15 cellular contexts compared by ENCODE assay signal in genomic region chr9:20226345-20226744, GRCh38.
A peak's percentile ranks its signal among the peaks of the same experiment; 100 is the strongest.
DNase-seq lines count a peak whose midpoint lies in the region; ATAC-seq and TF ChIP-seq lines count a peak whose summit lies in the region.
"Had no signal": no experiment of that assay in that cellular context is flagged by ENCODE, and none has a peak within 500 bp of the region (broad histone marks: within the 10 kb centered on the region; RNA-seq: fewer than 3 reads in every experiment).

No MANE protein-coding gene starts in this region.

- H3K4me1 Mint-ChIP-seq in stimulated activated naive CD8-positive, alpha-beta T cell treated with anti-CD3 and anti-CD28 coated beads, Interleukin-15, amount 100 ng/mL, for 72 hours: peaks cover 53% of the 10 kb centered on the region

- peaks cover 13 to 17% of the 10 kb centered on the region in 2 donors for H3K9me3 Mint-ChIP-seq in stimulated activated naive CD8-positive, alpha-beta T cell treated with anti-CD3 and anti-CD28 coated beads, Interleukin-15, amount 100 ng/mL, for 72 hours

- ATAC-seq in stimulated activated naive CD8-positive, alpha-beta T cell treated with anti-CD3 and anti-CD28 coated beads, Interleukin-15, amount 100 ng/mL, for 72 hours: peak; percentile 50
- ATAC-seq in stimulated activated naive CD8-positive, alpha-beta T cell treated with anti-CD3 and anti-CD28 coated beads, Interleukin-15, Interleukin-2, amounts not matched to agents 100 U/mL and 50 U/mL, for 24 hours: no peak
- ATAC-seq: GM12878, Right ventricle myocardium inferior had no signal

- no peaks in the 10 kb centered on the region for H3K27me3 Mint-ChIP-seq in stimulated activated naive CD8-positive, alpha-beta T cell treated with anti-CD3 and anti-CD28 coated beads, Interleukin-15, amount 100 ng/mL, for 72 hours

- H3K27ac Mint-ChIP-seq in stimulated activated naive CD8-positive, alpha-beta T cell treated with anti-CD3 and anti-CD28 coated beads, Interleukin-15, amount 100 ng/mL, for 72 hours: no peak overlapping the region
- H3K27ac Mint-ChIP-seq: B cell had no signal

- peak overlapping the region; percentile 52 for H3K4me3 ChIP-seq in WI38 (ENCODE audit: low read depth, low read length)
- H3K4me3 ChIP-seq: GM12878 had no signal

- H3K4me3 Mint-ChIP-seq in stimulated activated naive CD8-positive, alpha-beta T cell treated with anti-CD3 and anti-CD28 coated beads, Interleukin-15, amount 100 ng/mL, for 72 hours: peak overlapping the region in 1 of 2 donors; percentile 20
- H3K4me3 Mint-ChIP-seq: B cell had no signal

- peak; percentile 14 for DNase-seq in NCI-H748 (lab: John Stamatoyannopoulos, UW; ENCODE audit: unreplicated experiment)
- no peak for DNase-seq in NCI-H748 treated with DMSO at 0.1 percent for 48 hours (lab: John Stamatoyannopoulos, UW)
- DNase-seq in stimulated activated naive CD8-positive, alpha-beta T cell treated with anti-CD3 and anti-CD28 coated beads, Interleukin-15, amount 100 ng/mL, for 72 hours: no peak
- DNase-seq in stimulated activated naive CD8-positive, alpha-beta T cell treated with anti-CD3 and anti-CD28 coated beads, Interleukin-15, Interleukin-2, amounts not matched to agents 100 U/mL and 50 U/mL, for 24 hours: no peak
- no peak for DNase-seq in NCI-H1694 (lab: John Stamatoyannopoulos, UW)
- no peak for DNase-seq in superior temporal gyrus (ENCODE audit: extremely low spot score)
- DNase-seq in stimulated activated CD4-positive, alpha-beta T cell treated with anti-CD3 and anti-CD28 coated beads, Interleukin-12 subunit alpha, Interleukin-12 subunit beta, amount 100 ng/mL, for 4 hours: no peak
- DNase-seq: 8988T, DMS153, HCEC 1CT, NCI-H187 had no signal

- no peak for TF ChIP-seq CTCF in WI38 (IDR thresholded peaks at IDR 0.05; ENCODE audit: low read depth, low read length)
